In genomic region chr10:34045571-34046190, GRCh38 we compare ENCODE assay signal across 19 cellular contexts.
DNase-seq lines count a peak whose midpoint lies in the region; ATAC-seq lines count a peak whose summit lies in the region.
"Had no signal": no experiment of that assay in that cellular context is flagged by ENCODE, and none has a peak within 500 bp of the region (broad histone marks: within the 10 kb centered on the region; RNA-seq: fewer than 3 reads in every experiment).

No MANE protein-coding gene starts in this region.

- H3K27me3 Mint-ChIP-seq in CD4-positive, alpha-beta memory T cell, result peaks cover 3% of the 10 kb centered on the region in 2 donors
- H3K27me3 Mint-ChIP-seq: activated naive CD8-positive, alpha-beta T cell treated with anti-CD3 and anti-CD28 coated beads for 36 hours; memory B cell had no signal

- H3K27me3 ChIP-seq in CD4-positive, alpha-beta memory T cell (ENCODE audit: insufficient read depth, low read length), result no peaks in the 10 kb centered on the region
- H3K27me3 ChIP-seq: heart left ventricle, upper lobe of right lung had no signal

- no peak for ATAC-seq in HG03175 (IDR thresholded peaks at IDR 0.05; ENCODE audit: unreplicated experiment)
- no peak for ATAC-seq in HG03196 (IDR thresholded peaks at IDR 0.05; ENCODE audit: unreplicated experiment)
- ATAC-seq: heart left ventricle; natural killer cell treated with Interleukin-12 subunit alpha and Interleukin-12 subunit beta and Interleukin-15 and Interleukin-18, amount 100 ng/mL, for 72 hours; upper lobe of right lung had no signal

- H3K36me3 ChIP-seq in CD4-positive, alpha-beta memory T cell (ENCODE audit: insufficient read depth, low read length), result no peaks in the 10 kb centered on the region
- H3K36me3 ChIP-seq: heart left ventricle, upper lobe of right lung had no signal

- H3K27ac ChIP-seq in CD4-positive, alpha-beta memory T cell (ENCODE audit: low read depth, low read length), result no peak overlapping the region
- H3K27ac ChIP-seq: heart left ventricle, upper lobe of right lung had no signal

- intact Hi-C loops in CD4-positive, alpha-beta memory T cell (cut with micrococcal nuclease), result no loop called here

- no peaks in the 10 kb centered on the region for H3K9me3 ChIP-seq in CD4-positive, alpha-beta memory T cell (ENCODE audit: control insufficient read depth in 1 of 2, low read length in 2 of 2)
- H3K9me3 ChIP-seq: heart left ventricle, upper lobe of right lung had no signal

- CTCF ChIA-PET in CD4-positive, alpha-beta memory T cell (lab: Charles Lee; ENCODE audit: partially characterized antibody), result no interaction called here

- H3K4me1 ChIP-seq in CD4-positive, alpha-beta memory T cell (ENCODE audit: insufficient read depth, low read length), result no peaks in the 10 kb centered on the region
- H3K4me1 ChIP-seq: heart left ventricle, upper lobe of right lung had no signal

- peaks cover 0 to under 1% (median 0%) of the 10 kb centered on the region in 4 donors for H3K4me1 Mint-ChIP-seq in CD4-positive, alpha-beta memory T cell
- H3K4me1 Mint-ChIP-seq: activated naive CD8-positive, alpha-beta T cell treated with anti-CD3 and anti-CD28 coated beads for 36 hours; memory B cell had no signal

- DNase-seq in A172 (ENCODE audit: low spot score), result peak; percentile 22
- DNase-seq in HT1080 (ENCODE audit: low read depth), result peak; percentile 32
- DNase-seq in amniotic epithelial cell (ENCODE audit: low read depth), result peak; percentile 79
- peak; percentile 31 for DNase-seq in fibroblast of peridontal ligament (ENCODE audit: extremely low read depth)
- DNase-seq in Ammon's horn (ENCODE audit: low spot score), result no peak
- no peak for DNase-seq in CD4-positive, alpha-beta memory T cell
- DNase-seq: activated CD4-positive, alpha-beta T cell treated with anti-CD3 and anti-CD28 coated beads, Interleukin-2, amount 50 U/mL, for 1 hour; activated naive CD8-positive, alpha-beta T cell treated with anti-CD3 and anti-CD28 coated beads for 36 hours; activated T-cell treated with anti-CD3 and anti-CD28 coated beads, Interleukin-2, amount 50 U/mL, for 48 hours; CD4-positive, alpha-beta T cell; heart left ventricle; OCI-M1; stimulated activated CD4-positive, alpha-beta T cell treated with anti-CD3 and anti-CD28 coated beads, Interleukin-15, amount 100 ng/mL, for 24 hours; upper lobe of right lung had no signal

- H3K9me3 Mint-ChIP-seq in CD4-positive, alpha-beta memory T cell, result peaks cover 0 to 3% (median 0%) of the 10 kb centered on the region in 8 donors
- H3K9me3 Mint-ChIP-seq: activated naive CD8-positive, alpha-beta T cell treated with anti-CD3 and anti-CD28 coated beads for 36 hours; CD4-positive, alpha-beta T cell; natural killer cell treated with Interleukin-12 subunit alpha and Interleukin-12 subunit beta and Interleukin-15 and Interleukin-18, amount 100 ng/mL, for 72 hours; stimulated activated naive CD8-positive, alpha-beta T cell treated with anti-CD3 and anti-CD28 coated beads, Interleukin-15, Interleukin-2, amounts not matched to agents 100 ng/mL and 50 ng/mL, for 24 hours had no signal

- POLR2A ChIA-PET in CD4-positive, alpha-beta memory T cell (lab: Charles Lee; ENCODE audit: partially characterized antibody), result no interaction called here

- no peak overlapping the region for H3K27ac Mint-ChIP-seq in CD4-positive, alpha-beta memory T cell
- H3K27ac Mint-ChIP-seq: activated naive CD8-positive, alpha-beta T cell treated with anti-CD3 and anti-CD28 coated beads for 36 hours; CD4-positive, alpha-beta T cell; memory B cell; natural killer cell treated with Interleukin-12 subunit alpha and Interleukin-12 subunit beta and Interleukin-15 and Interleukin-18, amount 100 ng/mL, for 72 hours; stimulated activated naive CD8-positive, alpha-beta T cell treated with anti-CD3 and anti-CD28 coated beads, Interleukin-15, Interleukin-2, amounts not matched to agents 100 ng/mL and 50 ng/mL, for 24 hours had no signal

- no peak overlapping the region for H3K4me3 ChIP-seq in CD4-positive, alpha-beta memory T cell (ENCODE audit: low read length in 2 of 2)
- H3K4me3 ChIP-seq: heart left ventricle, upper lobe of right lung had no signal

- no peak overlapping the region for H3K4me3 Mint-ChIP-seq in CD4-positive, alpha-beta memory T cell
- H3K4me3 Mint-ChIP-seq: activated naive CD8-positive, alpha-beta T cell treated with anti-CD3 and anti-CD28 coated beads for 36 hours; CD4-positive, alpha-beta T cell; memory B cell; natural killer cell treated with Interleukin-12 subunit alpha and Interleukin-12 subunit beta and Interleukin-15 and Interleukin-18, amount 100 ng/mL, for 72 hours; stimulated activated naive CD8-positive, alpha-beta T cell treated with anti-CD3 and anti-CD28 coated beads, Interleukin-15, Interleukin-2, amounts not matched to agents 100 ng/mL and 50 ng/mL, for 24 hours had no signal

- H3K36me3 Mint-ChIP-seq in CD4-positive, alpha-beta memory T cell, result no peaks in the 10 kb centered on the region
- H3K36me3 Mint-ChIP-seq: activated naive CD8-positive, alpha-beta T cell treated with anti-CD3 and anti-CD28 coated beads for 36 hours; memory B cell; natural killer cell treated with Interleukin-12 subunit alpha and Interleukin-12 subunit beta and Interleukin-15 and Interleukin-18, amount 100 ng/mL, for 72 hours had no signal

Comparison
In these comparisons a context has a peak if more than half of its experiments do, and no peak if none do; other contexts are left out.
1. DNase-seq: peak in A172 (single experiment), HT1080 (single experiment), amniotic epithelial cell (single experiment) and fibroblast of peridontal ligament (single experiment); none in Ammon's horn (single experiment) and CD4-positive, alpha-beta memory T cell (0 of 5).